Comparison of ENCODE assay signal across 12 cellular contexts in genomic region chr2:236769981-236770671, GRCh38.
DNase-seq lines count a peak whose midpoint lies in the region; ATAC-seq and TF ChIP-seq lines count a peak whose summit lies in the region.
"Had no signal": no experiment of that assay in that cellular context is flagged by ENCODE, and none has a peak within 500 bp of the region (broad histone marks: within the 10 kb centered on the region; RNA-seq: fewer than 3 reads in every experiment).

No MANE protein-coding gene starts in this region.

- H3K9me1 ChIP-seq in IMR-90 (ENCODE audit: insufficient read depth, low read length) = no peaks in the 10 kb centered on the region

- TF ChIP-seq CTCF in AG09309 (IDR thresholded peaks at IDR 0.05; ENCODE audit: control insufficient read depth, insufficient read depth, low read depth, low read length, missing control alignments) = no peak
- no peak for TF ChIP-seq CTCF in IMR-90 (conservative IDR thresholded peaks at IDR 0.05; ENCODE audit: low read depth, low read length)
- no peak for TF ChIP-seq CTCF in cardiac fibroblast (IDR thresholded peaks at IDR 0.05; ENCODE audit: low read depth, low read length)

- no peak overlapping the region for H3K4me2 ChIP-seq in IMR-90 (ENCODE audit: low read depth, low read length)

- POLR2A ChIA-PET in IMR-90 (lab: Charles Lee; ENCODE audit: unreplicated experiment) = no interaction called here

- no peak overlapping the region for H3K27ac ChIP-seq in IMR-90 (ENCODE audit: insufficient read depth, low read length)
- H3K27ac ChIP-seq in mesodermal cell (ENCODE audit: low read depth, low read length, severe bottlenecking) = peak overlapping the region; percentile 80
- H3K27ac ChIP-seq: esophagus muscularis mucosa had no signal

- H3K36me3 ChIP-seq in IMR-90 (ENCODE audit: control insufficient read depth, insufficient read depth, low read length) (no peaks in the 10 kb centered on the region), mesodermal cell (ENCODE audit: control insufficient read depth, insufficient read depth, low read length) (no peaks in the 10 kb centered on the region)
- H3K36me3 ChIP-seq: esophagus muscularis mucosa had no signal

- CTCF ChIA-PET in IMR-90 (lab: Yijun Ruan, JAX) = no interaction called here

- H3K9me3 ChIP-seq in IMR-90 (ENCODE audit: control insufficient read depth, insufficient read depth, low read length) (no peaks in the 10 kb centered on the region), mesodermal cell (ENCODE audit: control insufficient read depth, low read length) (peaks cover 14% of the 10 kb centered on the region)
- H3K9me3 ChIP-seq: esophagus muscularis mucosa had no signal

- H3K9ac ChIP-seq in IMR-90 (ENCODE audit: low read depth, low read length) = no peak overlapping the region

- H3K4ac ChIP-seq in IMR-90 (ENCODE audit: low read depth, low read length) = no peak overlapping the region; the same call in 1 of the 2 replicates

- H3K14ac ChIP-seq in IMR-90 (replicated peaks; ENCODE audit: low read depth, low read length) = no peak overlapping the region

- H2BK15ac ChIP-seq in IMR-90 (ENCODE audit: low read depth, low read length) = no peak overlapping the region

- H3K18ac ChIP-seq in IMR-90 (ENCODE audit: low read depth, low read length) = no peak overlapping the region

- no peak overlapping the region for H3K56ac ChIP-seq in IMR-90 (ENCODE audit: extremely low read depth, insufficient read depth, low read length)

- no peak overlapping the region for H2AK5ac ChIP-seq in IMR-90 (ENCODE audit: low read depth, low read length)

- peaks cover 3% of the 10 kb centered on the region; the same call in 1 of the 2 replicates for H3K27me3 ChIP-seq in IMR-90 (ENCODE audit: control insufficient read depth, insufficient read depth, low read length)
- H3K27me3 ChIP-seq: esophagus muscularis mucosa had no signal

- intact Hi-C loops in IMR-90 (cut with micrococcal nuclease) = no loop called here

- H2AFZ ChIP-seq in IMR-90 (replicated peaks; ENCODE audit: low read length, poor library complexity) = no peak overlapping the region

- H3K4me1 ChIP-seq in IMR-90 (ENCODE audit: control insufficient read depth, insufficient read depth, low read length) (no peaks in the 10 kb centered on the region), mesodermal cell (ENCODE audit: control insufficient read depth, insufficient read depth, low read length, poor library complexity, severe bottlenecking) (peaks cover 16% of the 10 kb centered on the region)
- H3K4me1 ChIP-seq: esophagus muscularis mucosa had no signal

- TF ChIP-seq POLR2A in IMR-90 (IDR thresholded peaks at IDR 0.05; ENCODE audit: low read depth, low read length) = no peak

- peak overlapping the region; percentile 10; the same call in 1 of the 2 replicates for H4K91ac ChIP-seq in IMR-90 (ENCODE audit: insufficient read depth, low read depth, low read length)

- no peak overlapping the region for H4K8ac ChIP-seq in IMR-90 (ENCODE audit: low read depth in 2 of 2, low read length in 2 of 2)

- no peak overlapping the region for H2BK120ac ChIP-seq in IMR-90 (ENCODE audit: low read depth, low read length)

- dilution Hi-C loops in IMR-90 (cut with HindIII; ENCODE audit: low sequenced_read_pairs, unreplicated experiment) = no loop called here

- H3K79me1 ChIP-seq in IMR-90 (ENCODE audit: low read depth in 1 of 2, low read length in 2 of 2) = no peaks in the 10 kb centered on the region

- no peak for TF ChIP-seq RAD21 in IMR-90 (IDR thresholded peaks at IDR 0.05; ENCODE audit: low read length)

- H3K23ac ChIP-seq in IMR-90 (ENCODE audit: low read depth, low read length) = no peak overlapping the region

- ATAC-seq in IMR-90 (ENCODE audit: low read depth) = peak; percentile 85
- ATAC-seq in HG02884 (IDR thresholded peaks at IDR 0.05; ENCODE audit: unreplicated experiment) = no peak
- ATAC-seq: stimulated activated naive CD8-positive, alpha-beta T cell treated with anti-CD3 and anti-CD28 coated beads, Interleukin-15, Interleukin-2, amounts not matched to agents 100 U/mL and 50 U/mL, for 24 hours had no signal

- no peak overlapping the region for H2BK20ac ChIP-seq in IMR-90 (ENCODE audit: low read depth, low read length)

- H3K4me3 ChIP-seq in AG09309 (ENCODE audit: control insufficient read depth, low read depth, low read length) (no peak overlapping the region), IMR-90 (ENCODE audit: insufficient read depth, low read depth, low read length) (no peak overlapping the region), cardiac fibroblast (replicated peaks in 1 of 2; ENCODE audit: low read depth in 2 of 2, low read length in 2 of 2) (no peak overlapping the region), mesodermal cell (ENCODE audit: extremely low read depth, insufficient read depth, low read length, poor library complexity, severe bottlenecking) (no peak overlapping the region)
- H3K4me3 ChIP-seq: esophagus muscularis mucosa had no signal

- H2AK9ac ChIP-seq in IMR-90 (replicated peaks; ENCODE audit: low read depth, low read length, poor library complexity) = no peak overlapping the region

- WGBS in IMR-90 (ENCODE audit: extremely low coverage in 2 of 2, insufficient read length in 1 of 2), 2 experiments = 36% methylated on average over 8 of the region's 9 CpGs; no CpG with 5 or more reads in 1 of the 2 experiments
- WGBS in mesodermal cell (ENCODE audit: insufficient coverage in 2 of 2), 2 experiments = 78 to 83% methylated on average over 8 of the region's 9 CpGs

- in situ Hi-C loops in IMR-90 (cut with MboI; ENCODE audit: low sequenced_read_pairs) = no loop called here

- no TSS peak for BruUV-seq in IMR-90 (replicated peaks; lab: Mats Ljungman, UMichigan)

- no peaks in the 10 kb centered on the region for H4K20me1 ChIP-seq in IMR-90 (ENCODE audit: insufficient read depth, low read length)

- H2BK5ac ChIP-seq in IMR-90 (ENCODE audit: low read depth, low read length, poor library complexity, severe bottlenecking) = no peak overlapping the region

- H4K5ac ChIP-seq in IMR-90 (ENCODE audit: low read depth, low read length) = no peak overlapping the region

- DNase-seq in AG09309 (ENCODE audit: low read depth) (peak; percentile 80), IMR-90 (peak; percentile 87), cardiac fibroblast (ENCODE audit: low read depth in 2 of 2) (peak; percentile 81 to 96), NCI-H748 treated with DMSO at 0.1 percent for 48 hours (lab: John Stamatoyannopoulos, UW) (no peak), NCI-H510A (lab: John Stamatoyannopoulos, UW) (no peak)
- no peak for DNase-seq in activated CD4-positive, alpha-beta T cell treated with anti-CD3 and anti-CD28 coated beads, Interleukin-2, amount 50 U/mL, for 4 hours
- DNase-seq: COR-L47; NCI-H446 treated with DMSO at 0.1 percent for 48 hours; stimulated activated naive CD8-positive, alpha-beta T cell treated with anti-CD3 and anti-CD28 coated beads, Interleukin-15, Interleukin-2, amounts not matched to agents 100 U/mL and 50 U/mL, for 24 hours had no signal

TF ChIP-seq in IMR-90, 13 proteins besides CTCF, POLR2A, EP300 and RAD21:
- TF ChIP-seq NFE2L2 (IDR thresholded peaks at IDR 0.05; ENCODE audit: low read depth, low read length) (0 out of 2 replicates have a peak, but pooled peaks have one; percentile 25), SMC3 (IDR thresholded peaks at IDR 0.05; ENCODE audit: low read depth, low read length) (no peak)

Comparison
In these comparisons a context has a peak if more than half of its experiments do, and no peak if none do; other contexts are left out.
1. DNase-seq: peak in AG09309 (single experiment), IMR-90 (single experiment) and cardiac fibroblast (2 of 2); none in NCI-H748 treated with DMSO at 0.1 percent for 48 hours (single experiment), activated CD4-positive, alpha-beta T cell treated with anti-CD3 and anti-CD28 coated beads, Interleukin-2, amount 50 U/mL, for 4 hours (0 of 2) and NCI-H510A (single experiment).